22 cellular contexts compared by ENCODE assay signal in genomic region chr20:10577648-10578047, GRCh38.
"Had no signal": no experiment of that assay in that cellular context is flagged by ENCODE, and none has a peak within 500 bp of the region (broad histone marks: within the 10 kb centered on the region; RNA-seq: fewer than 3 reads in every experiment).

No MANE protein-coding gene starts in this region.

- DNase-seq: activated B cell treated with CpG ODN at 0.5 μM for 24 hours; activated CD4-positive, alpha-beta memory T cell treated with anti-CD3 and anti-CD28 coated beads for 36 hours; activated CD4-positive, alpha-beta T cell treated with anti-CD3 and anti-CD28 coated beads, Interleukin-2, amount 10 ng/mL, durations not matched to agents 7 days and 5 days; activated CD8-positive, alpha-beta memory T cell treated with anti-CD3 and anti-CD28 coated beads for 24 hours; activated effector memory CD4-positive, alpha-beta T cell treated with anti-CD3 and anti-CD28 coated beads, Interleukin-2, amount 50 U/mL, for 16 hours; activated naive CD4-positive, alpha-beta T cell treated with Interleukin-2 at 50 U/mL for 16 hours; activated naive CD8-positive, alpha-beta T cell treated with anti-CD3 and anti-CD28 coated beads, Interleukin-2, amount 50 U/mL, for 24 hours; activated T-cell treated with anti-CD3 and anti-CD28 coated beads, Interleukin-2, amount 50 U/mL, for 4 hours; amniotic stem cell; brain microvascular endothelial cell; KG1; MV-4-11; NCI-H1105; NCI-H1436; NCI-H1694 treated with DMSO at 0.1 percent for 48 hours; NCI-H2081; NCI-H510A treated with DMSO at 0.1 percent for 48 hours; NCI-H69; SIG-M5; T-cell; T-helper 2 cell; T1000 had no signal

- H3K36me3 ChIP-seq: brain microvascular endothelial cell had no signal

- ATAC-seq: activated naive CD8-positive, alpha-beta T cell treated with anti-CD3 and anti-CD28 coated beads, Interleukin-2, amount 50 U/mL, for 24 hours; activated T-cell treated with anti-CD3 and anti-CD28 coated beads, Interleukin-2, amount 50 U/mL, for 4 hours; T-cell had no signal

- H3K27me3 ChIP-seq: brain microvascular endothelial cell had no signal
